22 cellular contexts compared by ENCODE assay signal in the genomic region with DNA sequence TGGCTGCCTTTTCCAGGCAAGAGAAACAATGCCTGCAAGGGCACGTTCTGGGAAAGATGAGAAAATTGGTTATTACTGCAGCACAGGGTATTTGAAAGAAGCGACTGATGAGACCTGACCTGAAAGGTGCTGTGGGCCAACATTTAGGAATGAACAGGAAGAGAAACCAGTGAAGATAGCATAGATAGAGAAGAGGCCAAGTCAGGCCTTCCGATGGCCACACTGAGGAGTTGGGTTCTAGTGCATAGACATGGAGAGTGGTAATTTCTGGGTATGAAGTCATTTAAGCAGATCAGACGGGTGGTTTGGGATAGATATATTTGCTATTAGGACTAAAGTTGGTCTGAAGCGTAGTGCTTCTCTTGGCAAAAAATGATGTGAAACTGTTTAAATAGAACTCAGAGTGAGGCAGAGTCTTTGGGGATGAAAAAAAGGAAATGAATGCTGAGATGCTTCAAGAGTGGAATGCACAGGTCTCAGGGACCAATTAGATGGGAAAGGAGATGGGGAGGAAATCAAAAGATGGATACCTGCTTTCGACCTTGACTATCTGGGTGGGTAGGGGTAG. TPM values are rescaled to one million over a fixed set of nuclear protein-coding genes. Genes with fewer than 3 reads are reported as not detected.
"Had no signal": no experiment of that assay in that cellular context is flagged by ENCODE, and none has a peak within 500 bp of the region (broad histone marks: within the 10 kb centered on the region; RNA-seq: fewer than 3 reads in every experiment).

No MANE protein-coding gene starts in this region.

- H3K4me3 Mint-ChIP-seq: activated T-cell treated with anti-CD3 and anti-CD28 coated beads, Interleukin-2, amount 50 U/mL, for 24 hours; endodermal cell; immature natural killer cell; nephron progenitor cell; stimulated activated naive CD8-positive, alpha-beta T cell treated with anti-CD3 and anti-CD28 coated beads, Interleukin-15, amount 100 ng/mL, for 72 hours; T-helper 17 cell had no signal

- H3K9me3 ChIP-seq: body of pancreas, testis had no signal

- ATAC-seq: activated naive CD4-positive, alpha-beta T cell treated with anti-CD3 and anti-CD28 coated beads, Interleukin-2, amount 50 U/mL, for 72 hours; body of pancreas; left colon; sciatic nerve; stimulated activated naive CD8-positive, alpha-beta T cell treated with anti-CD3 and anti-CD28 coated beads, Interleukin-15, amount 100 ng/mL, for 72 hours; T-helper 17 cell had no signal

- H3K27ac Mint-ChIP-seq: activated naive CD4-positive, alpha-beta T cell treated with anti-CD3 and anti-CD28 coated beads, Interleukin-2, amount 50 U/mL, for 72 hours; activated T-cell treated with anti-CD3 and anti-CD28 coated beads, Interleukin-2, amount 50 U/mL, for 24 hours; endodermal cell; immature natural killer cell; nephron progenitor cell; stimulated activated naive CD8-positive, alpha-beta T cell treated with anti-CD3 and anti-CD28 coated beads, Interleukin-15, amount 100 ng/mL, for 72 hours; T-helper 17 cell had no signal

- DNase-seq: activated effector memory CD4-positive, alpha-beta T cell treated with Interleukin-2 at 50 U/mL for 16 hours; activated T-cell treated with anti-CD3 and anti-CD28 coated beads, Interleukin-2, amount 50 U/mL, for 24 hours; amniotic stem cell; body of pancreas; cerebellar nuclear complex; endodermal cell; immature natural killer cell; left colon; nephron progenitor cell; stimulated activated CD4-positive, alpha-beta T cell treated with anti-CD3 and anti-CD28 coated beads, Interleukin-12 subunit alpha, Interleukin-12 subunit beta, amount 100 ng/mL, for 4 hours; stimulated activated CD4-positive, alpha-beta T cell treated with anti-CD3 and anti-CD28 coated beads, Interleukin-2, amount 100 ng/mL, for 48 hours; stimulated activated naive CD8-positive, alpha-beta T cell treated with anti-CD3 and anti-CD28 coated beads, Interleukin-15, amount 100 ng/mL, for 72 hours; T-helper 17 cell; testis had no signal

- H3K9me3 Mint-ChIP-seq: activated naive CD4-positive, alpha-beta T cell treated with anti-CD3 and anti-CD28 coated beads, Interleukin-2, amount 50 U/mL, for 72 hours; activated T-cell treated with anti-CD3 and anti-CD28 coated beads, Interleukin-2, amount 50 U/mL, for 24 hours; endodermal cell; immature natural killer cell; nephron progenitor cell; stimulated activated naive CD8-positive, alpha-beta T cell treated with anti-CD3 and anti-CD28 coated beads, Interleukin-15, amount 100 ng/mL, for 72 hours had no signal

- H3K36me3 Mint-ChIP-seq: activated naive CD4-positive, alpha-beta T cell treated with anti-CD3 and anti-CD28 coated beads, Interleukin-2, amount 50 U/mL, for 72 hours; immature natural killer cell had no signal

- H3K4me1 Mint-ChIP-seq: immature natural killer cell; nephron progenitor cell; stimulated activated naive CD8-positive, alpha-beta T cell treated with anti-CD3 and anti-CD28 coated beads, Interleukin-15, amount 100 ng/mL, for 72 hours had no signal

- H3K27me3 ChIP-seq: body of pancreas, testis had no signal

- H3K27ac ChIP-seq: testis had no signal

- H3K4me3 ChIP-seq: body of pancreas, testis had no signal

RNA-seq across cellular contexts. Expression of a gene that starts 11.3 kb away (rescaled TPM):
- total RNA-seq: activated naive CD4-positive, alpha-beta T cell treated with anti-CD3 and anti-CD28 coated beads, Interleukin-2, amount 50 U/mL, for 72 hours; T-helper 17 cell had no signal

RNA-seq across cellular contexts. Expression of a gene that starts 26.2 kb away (rescaled TPM):
- total RNA-seq: activated naive CD4-positive, alpha-beta T cell treated with anti-CD3 and anti-CD28 coated beads, Interleukin-2, amount 50 U/mL, for 72 hours; body of pancreas; endodermal cell; left colon; lung microvascular endothelial cell; T-helper 17 cell; testis; urinary bladder had no signal
- polyA plus RNA-seq: esophagus, immature natural killer cell had no signal

RNA-seq across cellular contexts. Expression of a gene that starts 41.7 kb away (rescaled TPM):
- total RNA-seq: activated naive CD4-positive, alpha-beta T cell treated with anti-CD3 and anti-CD28 coated beads, Interleukin-2, amount 50 U/mL, for 72 hours; body of pancreas; dermis microvascular lymphatic vessel endothelial cell; endodermal cell; lung microvascular endothelial cell; osteoblast; pulmonary artery endothelial cell; T-helper 17 cell; testis had no signal
- polyA plus RNA-seq: immature natural killer cell had no signal
